1 cellular context compared by ENCODE assay signal in genomic region chr12:132557291-132557968, GRCh38.
TF ChIP-seq lines count a peak whose summit lies in the region.

No MANE protein-coding gene starts in this region.

TF ChIP-seq in GM23338, 12 proteins besides CTCF, POLR2A, EP300 and RAD21 (continued from another document):
- TF ChIP-seq ETS1 (IDR thresholded peaks at IDR 0.05) (no peak), REST (IDR thresholded peaks at IDR 0.05; ENCODE audit: unreplicated experiment) (no peak), EZH2phosphoT487 (IDR thresholded peaks at IDR 0.05; ENCODE audit: unreplicated experiment) (no peak), JUNB (IDR thresholded peaks at IDR 0.05; ENCODE audit: unreplicated experiment) (no peak)
